Comparison of ENCODE assay signal across 8 cellular contexts in the genomic region with DNA sequence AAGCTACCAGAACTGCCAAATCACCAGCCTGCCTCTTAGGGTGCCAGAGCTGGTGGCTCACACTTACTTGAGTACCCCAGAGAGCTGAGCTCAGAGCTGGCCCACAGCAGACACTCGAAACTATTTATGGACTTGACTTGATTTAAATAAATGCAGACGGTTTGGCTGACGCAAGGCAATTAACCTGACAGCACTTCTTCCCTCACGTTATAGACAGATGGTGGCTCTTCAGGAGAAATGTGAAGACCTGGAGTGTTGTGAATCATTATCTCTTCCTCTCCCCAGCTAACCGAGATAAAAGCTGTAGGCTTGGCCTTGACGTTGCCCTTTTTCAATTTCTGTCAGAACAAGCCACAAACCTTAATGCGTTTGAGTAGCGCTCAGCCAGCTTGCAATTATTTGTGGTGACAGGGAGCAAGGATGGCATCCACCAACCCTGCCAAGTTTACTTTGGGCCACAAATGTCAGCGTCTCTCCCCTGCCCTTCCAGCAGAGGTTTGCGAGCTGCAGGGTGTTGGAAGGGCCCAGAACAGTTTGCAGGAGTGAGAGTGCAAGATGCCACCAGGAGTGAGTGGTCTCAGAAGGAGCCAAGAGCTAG.
A peak's percentile ranks its signal among the peaks of the same experiment; 100 is the strongest.
DNase-seq lines count a peak whose midpoint lies in the region; ATAC-seq lines count a peak whose summit lies in the region.

No MANE protein-coding gene starts in this region.

- peak; percentile 43 for DNase-seq in DMS153 (lab: John Stamatoyannopoulos, UW)
- DNase-seq in NCI-H1694 (lab: John Stamatoyannopoulos, UW) = peak; percentile 63
- DNase-seq in activated T-cell treated with anti-CD3 and anti-CD28 coated beads, Interleukin-2, amount 50 U/mL, for 48 hours = peak; percentile 66 to 67
- DNase-seq in NCI-H774 (lab: John Stamatoyannopoulos, UW) = no peak
- no peak for DNase-seq in effector CD4-positive, alpha-beta T cell

- H3K9ac ChIP-seq in stomach smooth muscle (ENCODE audit: low read length in 2 of 2) = no peak overlapping the region

- H3K27ac ChIP-seq in stomach smooth muscle (ENCODE audit: low read length) = peak overlapping the region; percentile 37

- H3K4me1 ChIP-seq in stomach smooth muscle (ENCODE audit: control insufficient read depth, insufficient read depth, low read length) = peaks cover 9% of the 10 kb centered on the region

- ATAC-seq in GM19467 (IDR thresholded peaks at IDR 0.05; ENCODE audit: unreplicated experiment) (peak; percentile 37), GM18520 (IDR thresholded peaks at IDR 0.05; ENCODE audit: unreplicated experiment) (no peak)

- no peaks in the 10 kb centered on the region for H3K36me3 ChIP-seq in stomach smooth muscle (ENCODE audit: control insufficient read depth in 2 of 2, insufficient read depth in 2 of 2, low read length in 2 of 2)

- H3K4me3 ChIP-seq in stomach smooth muscle (ENCODE audit: low read length in 2 of 2) = peak overlapping the region in 1 of 2 donors; percentile 40

- H3K9me3 ChIP-seq in stomach smooth muscle (ENCODE audit: control insufficient read depth in 2 of 2, low read length in 2 of 2) = no peaks in the 10 kb centered on the region

- H3K27me3 ChIP-seq in stomach smooth muscle (ENCODE audit: control insufficient read depth in 1 of 2, insufficient read depth in 2 of 2, low read length in 2 of 2) = no peaks in the 10 kb centered on the region

Comparison
In these comparisons a context has a peak if more than half of its experiments do, and no peak if none do; other contexts are left out.
1. DNase-seq: peak in DMS153 (single experiment), NCI-H1694 (single experiment) and activated T-cell treated with anti-CD3 and anti-CD28 coated beads, Interleukin-2, amount 50 U/mL, for 48 hours (2 of 2); none in NCI-H774 (single experiment) and effector CD4-positive, alpha-beta T cell (single experiment).